1 cellular context compared by ENCODE assay signal in genomic region chr20:41086402-41087324, GRCh38.
A peak's percentile ranks its signal among the peaks of the same experiment; 100 is the strongest.
TF ChIP-seq lines count a peak whose summit lies in the region.

No MANE protein-coding gene starts in this region.

TF ChIP-seq in K562, 482 proteins besides CTCF, POLR2A, EP300 and RAD21 (continued from another document and continues in another):
- TF ChIP-seq PATZ1 (CRISPR knock-in tag; IDR thresholded peaks at IDR 0.05; ENCODE audit: borderline replicate concordance) (no peak), TRIM24 (IDR thresholded peaks at IDR 0.05) (0 out of 4 replicates have a peak, but pooled peaks have one; percentile 7 to 31), NR2C2 (CRISPR knock-in tag; IDR thresholded peaks at IDR 0.05) (no peak), NR2C2 (tag; IDR thresholded peaks at IDR 0.05) (peak; percentile 46; the same call in 1 of the 2 replicates), ZNF695 (CRISPR knock-in tag; IDR thresholded peaks at IDR 0.05) (no peak), PTRF (tag; IDR thresholded peaks at IDR 0.05) (no peak), NCOR1 (IDR thresholded peaks at IDR 0.05) (peak; percentile 84), MAFF (IDR thresholded peaks at IDR 0.05; ENCODE audit: low read length) (peak; percentile 49; the same call in 1 of the 2 replicates), SMARCA5 (IDR thresholded peaks at IDR 0.05) (no peak), MXD1 (CRISPR knock-in tag; IDR thresholded peaks at IDR 0.05; ENCODE audit: borderline replicate concordance, poor library complexity, severe bottlenecking) (no peak), FOXM1 (IDR thresholded peaks at IDR 0.05; ENCODE audit: low read depth) (peak; percentile 72), FOXM1 (CRISPR knock-in tag; IDR thresholded peaks at IDR 0.05; ENCODE audit: low read depth) (no peak), ZNF165 (CRISPR knock-in tag; IDR thresholded peaks at IDR 0.05; ENCODE audit: borderline replicate concordance) (no peak), RBFOX2 (IDR thresholded peaks at IDR 0.05; ENCODE audit: low read depth, low read length) (no peak), PCBP2 (IDR thresholded peaks at IDR 0.05; ENCODE audit: low read depth, low read length, poor library complexity, severe bottlenecking) (no peak), ARID3A (IDR thresholded peaks at IDR 0.05; ENCODE audit: borderline replicate concordance, low read depth, low read length) (peak; percentile 60; the same call in 1 of the 2 replicates), CREB1 (IDR thresholded peaks at IDR 0.05) (no peak; the same call in 1 of the 2 replicates), CREB1 (CRISPR knock-in tag; IDR thresholded peaks at IDR 0.05) (no peak), TBP (optimal IDR thresholded peaks at IDR 0.05; ENCODE audit: low read depth, low read length) (no peak), TRIM28 (IDR thresholded peaks at IDR 0.05) (no peak), ATF2 (CRISPR knock-in tag; IDR thresholded peaks at IDR 0.05) (no peak), GATAD2B (IDR thresholded peaks at IDR 0.05; ENCODE audit: borderline replicate concordance) (0 out of 2 replicates have a peak, but pooled peaks have one; percentile 21), ZNF696 (CRISPR knock-in tag; conservative IDR thresholded peaks at IDR 0.05) (no peak), KDM2B (CRISPR knock-in tag; IDR thresholded peaks at IDR 0.05) (no peak), ZNF347 (CRISPR knock-in tag; IDR thresholded peaks at IDR 0.05; ENCODE audit: low read depth) (no peak), ARID2 (IDR thresholded peaks at IDR 0.05) (no peak), ZBTB8A (IDR thresholded peaks at IDR 0.05; ENCODE audit: partially characterized antibody) (no peak), ZNF316 (IDR thresholded peaks at IDR 0.05) (peak; percentile 34; the same call in 1 of the 2 replicates), BMI1 (IDR thresholded peaks at IDR 0.05; ENCODE audit: low read length) (no peak), ZNF511 (CRISPR knock-in tag; IDR thresholded peaks at IDR 0.05) (no peak), EZH2 (IDR thresholded peaks at IDR 0.05; ENCODE audit: borderline replicate concordance, low read depth, low read length) (no peak), PBX2 (CRISPR knock-in tag; IDR thresholded peaks at IDR 0.05; ENCODE audit: low read depth) (no peak), PBX2 (tag; conservative IDR thresholded peaks at IDR 0.05; ENCODE audit: low read depth) (0 out of 2 replicates have a peak, but pooled peaks have one; percentile 9), FOS (IDR thresholded peaks at IDR 0.05; ENCODE audit: extremely low read depth, insufficient read length) (no peak), SMARCB1 (IDR thresholded peaks at IDR 0.05; ENCODE audit: insufficient read length, low read depth) (peak; percentile 71), THRA (IDR thresholded peaks at IDR 0.05) (no peak), EHMT2 (IDR thresholded peaks at IDR 0.05) (no peak), CXXC5 (CRISPR knock-in tag; IDR thresholded peaks at IDR 0.05) (no peak), TCF7L2 (IDR thresholded peaks at IDR 0.05; ENCODE audit: low read depth, low read length) (no peak), SIX5 (IDR thresholded peaks at IDR 0.05; ENCODE audit: borderline replicate concordance in 1 of 2, insufficient read depth in 1 of 2, low read depth in 1 of 2, low read length in 2 of 2) (no peak), RB1 (IDR thresholded peaks at IDR 0.05; ENCODE audit: low read depth) (no peak), PML (IDR thresholded peaks at IDR 0.05; ENCODE audit: low read length) (peak; percentile 70), ZNF551 (CRISPR knock-in tag; IDR thresholded peaks at IDR 0.05) (no peak), REST (CRISPR knock-in tag; IDR thresholded peaks at IDR 0.05; ENCODE audit: low read depth) (no peak), HNRNPK (IDR thresholded peaks at IDR 0.05; ENCODE audit: low read depth, low read length, poor library complexity, severe bottlenecking) (no peak), TCFL5 (CRISPR knock-in tag; conservative IDR thresholded peaks at IDR 0.05) (no peak), ZNF384 (IDR thresholded peaks at IDR 0.05; ENCODE audit: low read depth, low read length) (0 out of 2 replicates have a peak, but pooled peaks have one; percentile 6), ZFPM2 (CRISPR knock-in tag; IDR thresholded peaks at IDR 0.05) (no peak), SLC30A9 (CRISPR knock-in tag; IDR thresholded peaks at IDR 0.05) (no peak), THRB (CRISPR knock-in tag; conservative IDR thresholded peaks at IDR 0.05) (no peak), RCOR1 (IDR thresholded peaks at IDR 0.05; ENCODE audit: borderline replicate concordance in 1 of 2, low read depth in 2 of 2, low read length in 2 of 2) (peak; percentile 26 to 81; a peak in 2 of 4 replicates), ATF3 (IDR thresholded peaks at IDR 0.05) (no peak; the same call in 1 of the 2 replicates), ATF3 (CRISPR knock-in tag; conservative IDR thresholded peaks at IDR 0.05) (no peak), MAX (CRISPR knock-in tag; IDR thresholded peaks at IDR 0.05) (no peak)
